Comparison of ENCODE assay signal across 9 cellular contexts in the genomic region with DNA sequence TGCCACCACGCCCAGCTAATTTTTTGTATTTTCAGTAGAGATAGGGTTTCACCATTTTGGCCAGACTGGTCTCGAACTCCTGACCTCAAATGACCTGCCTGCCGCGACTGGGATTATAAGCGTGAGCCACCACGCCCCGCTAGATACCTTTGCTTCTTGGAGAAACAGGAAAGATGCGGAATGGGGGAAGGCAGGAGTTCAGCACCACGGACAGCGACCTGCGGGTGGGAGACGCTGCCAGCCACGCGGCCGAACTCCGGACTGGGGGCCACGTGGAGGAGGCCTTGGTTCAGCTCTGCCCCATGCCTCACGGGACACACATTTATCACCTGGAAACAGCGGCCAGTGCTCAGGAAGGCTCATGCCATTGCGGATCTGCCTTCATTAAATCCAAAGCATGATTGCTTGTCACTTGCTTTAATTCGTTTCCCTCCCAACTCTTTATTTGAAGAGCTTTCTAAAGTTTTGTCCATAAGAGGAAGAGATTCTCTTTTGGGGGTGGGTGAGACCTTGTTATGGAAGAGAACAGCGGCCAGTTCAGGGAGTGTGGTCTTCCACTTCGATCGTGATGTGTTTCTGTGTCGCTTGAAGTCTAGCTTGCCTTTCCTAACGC.
DNase-seq lines count a peak whose midpoint lies in the region; ATAC-seq and TF ChIP-seq lines count a peak whose summit lies in the region.
"Had no signal": no experiment of that assay in that cellular context is flagged by ENCODE, and none has a peak within 500 bp of the region (broad histone marks: within the 10 kb centered on the region; RNA-seq: fewer than 3 reads in every experiment).

No MANE protein-coding gene starts in this region.

- DNase-seq in GM12865 (ENCODE audit: low read depth), result peak; percentile 35
- DNase-seq in SK-N-DZ (ENCODE audit: low spot score), result peak; percentile 42
- DNase-seq in MCF 10A (ENCODE audit: unreplicated experiment), result peak; percentile 57
- DNase-seq in right lobe of liver, result peak in 2 of 3 donors; percentile 59 to 70
- peak; percentile 9 for DNase-seq in stromal cell of bone marrow (ENCODE audit: low read depth)
- DNase-seq in ascending aorta (ENCODE audit: low spot score in 2 of 2), result no peak
- DNase-seq in NCI-H748 treated with DMSO at 0.1 percent for 48 hours (lab: John Stamatoyannopoulos, UW), result no peak
- no peak for DNase-seq in esophagus squamous epithelium (lab: John Stamatoyannopoulos, UW)

- H3K4me3 ChIP-seq in GM12865 (ENCODE audit: low read depth, low read length) (no peak overlapping the region), right lobe of liver (no peak overlapping the region), ascending aorta (no peak overlapping the region), esophagus squamous epithelium (no peak overlapping the region)

- H3K27ac Mint-ChIP-seq in MCF 10A (ENCODE audit: low read depth, unreplicated experiment), result no peak overlapping the region
- H3K27ac Mint-ChIP-seq: dendritic cell treated with granulocyte-macrophage colony-stimulating factor and Interleukin-4, amounts not matched to agents 40 ng/mL and 50 ng/mL, for 4 days had no signal

- H3K4me3 Mint-ChIP-seq in MCF 10A (ENCODE audit: unreplicated experiment), result no peak overlapping the region
- H3K4me3 Mint-ChIP-seq: dendritic cell treated with granulocyte-macrophage colony-stimulating factor and Interleukin-4, amounts not matched to agents 40 ng/mL and 50 ng/mL, for 4 days had no signal

- POLR2A ChIA-PET in MCF 10A (lab: Yijun Ruan, JAX), result no interaction called here

- H3K27ac ChIP-seq in right lobe of liver (no peak overlapping the region), ascending aorta (no peak overlapping the region), esophagus squamous epithelium (no peak overlapping the region)

- no peaks in the 10 kb centered on the region for H3K36me3 Mint-ChIP-seq in MCF 10A (ENCODE audit: insufficient read depth, unreplicated experiment)

- intact Hi-C loops in MCF 10A (cut with micrococcal nuclease) (loop anchor here (1.0 kb wide), 1 partner anchor 66 kb away; no protein-coding TSS in a partner anchor), right lobe of liver (cut with DNase I) (no loop called here), ascending aorta (cut with DNase I) (no loop called here), esophagus squamous epithelium (cut with DNase I) (no loop called here)

- H3K9me3 ChIP-seq in right lobe of liver (no peaks in the 10 kb centered on the region), ascending aorta (no peaks in the 10 kb centered on the region), esophagus squamous epithelium (no peaks in the 10 kb centered on the region)

- H3K4me1 ChIP-seq in right lobe of liver (no peaks in the 10 kb centered on the region), ascending aorta (no peaks in the 10 kb centered on the region), esophagus squamous epithelium (no peaks in the 10 kb centered on the region)

- H3K27me3 ChIP-seq in right lobe of liver (no peaks in the 10 kb centered on the region), ascending aorta (no peaks in the 10 kb centered on the region), esophagus squamous epithelium (peaks cover 0 to 80% (median 0%) of the 10 kb centered on the region in 4 donors)

- H3K27me3 Mint-ChIP-seq in MCF 10A (ENCODE audit: insufficient read depth, unreplicated experiment), result peaks cover 100% of the 10 kb centered on the region

- no peaks in the 10 kb centered on the region for H3K4me1 Mint-ChIP-seq in MCF 10A (ENCODE audit: insufficient read depth, unreplicated experiment)

- WGBS in right lobe of liver (ENCODE audit: insufficient coverage, low coverage, low lambda C conversion rate, missing lambda C conversion rate), result 36% methylated on average over 16 of the region's 26 CpGs
- 22 to 35% methylated on average over 16 to 23 of the region's 26 CpGs for WGBS in esophagus squamous epithelium, 2 donors

- BruUV-seq in MCF 10A (replicated peaks; lab: Mats Ljungman, UMichigan), result no TSS peak

- CTCF ChIA-PET in MCF 10A (lab: Yijun Ruan, JAX), result interaction anchor here (0.5 to 1.0 kb wide), 3 partner anchors 98 to 343 kb away, joined by 3 read pairs; no protein-coding TSS in a partner anchor

- H3K36me3 ChIP-seq in right lobe of liver (no peaks in the 10 kb centered on the region), ascending aorta (no peaks in the 10 kb centered on the region), esophagus squamous epithelium (no peaks in the 10 kb centered on the region)

- no peak for TF ChIP-seq POLR2A in right lobe of liver (IDR thresholded peaks at IDR 0.05)
- no peak for TF ChIP-seq POLR2A in esophagus squamous epithelium (IDR thresholded peaks at IDR 0.05)

- ATAC-seq in right lobe of liver, result peak; percentile 50 to 80 (median 66)

- no peaks in the 10 kb centered on the region for H3K9me3 Mint-ChIP-seq in MCF 10A (ENCODE audit: unreplicated experiment)
- H3K9me3 Mint-ChIP-seq: dendritic cell treated with granulocyte-macrophage colony-stimulating factor and Interleukin-4, amounts not matched to agents 40 ng/mL and 50 ng/mL, for 4 days had no signal

- no peak for TF ChIP-seq CTCF in GM12865 (IDR thresholded peaks at IDR 0.05; ENCODE audit: insufficient read depth, low read depth, low read length, missing control alignments)
- no peak for TF ChIP-seq CTCF in MCF 10A (IDR thresholded peaks at IDR 0.05; ENCODE audit: unreplicated experiment)
- no peak for TF ChIP-seq CTCF in right lobe of liver (IDR thresholded peaks at IDR 0.05)
- no peak for TF ChIP-seq CTCF in ascending aorta (IDR thresholded peaks at IDR 0.05)
- TF ChIP-seq CTCF in esophagus squamous epithelium (IDR thresholded peaks at IDR 0.05), result no peak

Comparison
In these comparisons a context has a peak if more than half of its experiments do, and no peak if none do; other contexts are left out.
1. DNase-seq: peak in GM12865 (single experiment), SK-N-DZ (single experiment), MCF 10A (single experiment), right lobe of liver (2 of 3) and stromal cell of bone marrow (single experiment); none in ascending aorta (0 of 2), NCI-H748 treated with DMSO at 0.1 percent for 48 hours (single experiment) and esophagus squamous epithelium (single experiment).